In the genomic region with DNA sequence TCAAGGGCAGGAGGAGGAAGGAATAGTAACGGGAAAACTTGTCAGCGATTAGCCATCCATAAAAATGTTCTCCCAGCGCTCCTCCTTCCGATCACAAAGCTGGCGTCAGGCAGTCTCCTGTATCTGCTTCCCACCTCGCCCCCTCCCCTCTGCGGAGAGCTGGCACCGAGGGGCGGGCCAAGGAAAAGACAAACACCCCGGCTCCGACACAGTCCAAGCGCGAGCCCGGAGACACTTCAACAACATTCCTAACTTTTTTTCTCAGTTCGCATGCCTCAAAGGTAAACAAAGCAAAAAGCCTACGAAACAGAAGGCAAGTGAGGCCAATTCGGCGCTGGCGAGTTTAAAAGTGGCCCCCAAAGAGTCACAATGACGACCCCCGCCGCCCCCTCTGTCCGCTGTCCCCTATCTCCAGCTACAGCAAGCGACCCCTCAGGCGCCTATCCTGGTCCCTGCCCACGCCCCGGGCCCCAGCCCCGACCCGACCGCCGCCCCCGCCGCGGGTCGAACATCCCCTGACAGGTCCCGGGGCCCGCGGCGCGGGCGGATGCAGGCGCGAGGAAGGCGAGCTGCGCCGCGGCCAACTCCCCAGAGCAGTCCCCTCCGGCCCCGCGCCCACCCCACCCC, we compare ENCODE assay signal across 9 cellular contexts. TPM values are rescaled to one million over a fixed set of nuclear protein-coding genes. Genes with fewer than 3 reads are reported as not detected.
DNase-seq lines count a peak whose midpoint lies in the region; ATAC-seq and TF ChIP-seq lines count a peak whose summit lies in the region.
"Had no signal": no experiment of that assay in that cellular context is flagged by ENCODE, and none has a peak within 500 bp of the region (broad histone marks: within the 10 kb centered on the region; RNA-seq: fewer than 3 reads in every experiment).

No MANE protein-coding gene starts in this region.

- no peaks in the 10 kb centered on the region for H3K79me2 ChIP-seq in SU-DHL-6 (ENCODE audit: insufficient read depth, low read length)

- no peaks in the 10 kb centered on the region for H3K4me1 Mint-ChIP-seq in natural killer cell

- H3K27me3 ChIP-seq in HL-60 (ENCODE audit: insufficient read depth, poor library complexity, severe bottlenecking) (peaks cover 29% of the 10 kb centered on the region), SU-DHL-6 (ENCODE audit: low read length) (no peaks in the 10 kb centered on the region)

- peaks cover 44 to 72% of the 10 kb centered on the region in 2 donors for H3K27me3 Mint-ChIP-seq in natural killer cell (ENCODE audit: low read depth in 2 of 2)

- H3K27ac ChIP-seq in HL-60 (replicated peaks), result no peak overlapping the region
- H3K27ac ChIP-seq in SU-DHL-6 (ENCODE audit: low read depth, low read length), result no peak overlapping the region

- no peak for TF ChIP-seq CTCF in HL-60 (IDR thresholded peaks at IDR 0.05; ENCODE audit: insufficient read depth, low read length)
- no peak for TF ChIP-seq CTCF in SU-DHL-6 (IDR thresholded peaks at IDR 0.05; ENCODE audit: insufficient read depth, low read length, poor library complexity, severe bottlenecking)
- TF ChIP-seq CTCF in fibroblast of mammary gland (conservative IDR thresholded peaks at IDR 0.05; ENCODE audit: control insufficient read depth, insufficient read depth, low read depth, low read length), result no peak
- TF ChIP-seq CTCF in natural killer cell (IDR thresholded peaks at IDR 0.05), result no peak

- peak; percentile 54 to 59 for DNase-seq in NCI-H524 (lab: John Stamatoyannopoulos, UW)
- DNase-seq in NCI-H524 treated with DMSO at 0.1 percent for 48 hours (lab: John Stamatoyannopoulos, UW), result no peak
- DNase-seq in HL-60 (ENCODE audit: low read depth in 1 of 2, low spot score in 1 of 2), result no peak
- DNase-seq in fibroblast of mammary gland (ENCODE audit: low read depth), result peak; percentile 11
- no peak for DNase-seq in natural killer cell
- no peak for DNase-seq in SIG-M5 (lab: John Stamatoyannopoulos, UW)
- DNase-seq in stimulated activated CD4-positive, alpha-beta T cell treated with anti-CD3 and anti-CD28 coated beads, Interleukin-2, amount 100 ng/mL, for 48 hours, result no peak
- DNase-seq: DND-41 had no signal

- H3F3A ChIP-seq in SU-DHL-6 (ENCODE audit: insufficient read depth), result no peaks in the 10 kb centered on the region

- H3K4me3 Mint-ChIP-seq in natural killer cell, result peak overlapping the region; percentile 37

- peak overlapping the region; percentile 16 for H3K4me2 ChIP-seq in SU-DHL-6 (ENCODE audit: low read depth, low read length, poor library complexity, severe bottlenecking)

- intact Hi-C loops in natural killer cell (cut with micrococcal nuclease), result no loop called here

- H2AFZ ChIP-seq in SU-DHL-6 (ENCODE audit: low read depth, low read length, severe bottlenecking), result no peak overlapping the region

- H3K27ac Mint-ChIP-seq in natural killer cell, result no peak overlapping the region

- no peak overlapping the region; the same call in 1 of the 2 replicates for H3K9ac ChIP-seq in SU-DHL-6 (ENCODE audit: low read length)

- no peaks in the 10 kb centered on the region for H3K36me3 ChIP-seq in SU-DHL-6 (ENCODE audit: low read length)

- no peaks in the 10 kb centered on the region for H3K36me3 Mint-ChIP-seq in natural killer cell

- no peaks in the 10 kb centered on the region for H4K20me1 ChIP-seq in SU-DHL-6 (ENCODE audit: low read depth, low read length)

- no peaks in the 10 kb centered on the region for H3K9me3 ChIP-seq in SU-DHL-6 (ENCODE audit: insufficient read depth, low read length)

- H3K9me3 Mint-ChIP-seq in natural killer cell, result no peaks in the 10 kb centered on the region

- peak in 1 of 3 donors; percentile 8 for ATAC-seq in natural killer cell

- H3K4me3 ChIP-seq in HL-60 (replicated peaks; ENCODE audit: insufficient read depth, low read length) (peak overlapping the region; percentile 39), SU-DHL-6 (ENCODE audit: insufficient read depth, low read length, poor library complexity, severe bottlenecking) (peak overlapping the region; percentile 13), fibroblast of mammary gland (ENCODE audit: control insufficient read depth, low read depth, low read length) (peak overlapping the region; percentile 70)

- H3K9me2 ChIP-seq in SU-DHL-6 (replicated peaks; ENCODE audit: insufficient read depth, low read length), result no peaks in the 10 kb centered on the region

RNA-seq across cellular contexts. Expression of gene SMAD9, which starts 0.7 kb away (rescaled TPM):
- total RNA-seq in natural killer cell, result not detected

Comparison
In these comparisons a context has a peak if more than half of its experiments do, and no peak if none do; other contexts are left out.
1. DNase-seq: peak in NCI-H524 (2 of 2) and fibroblast of mammary gland (single experiment); none in NCI-H524 treated with DMSO at 0.1 percent for 48 hours (single experiment), HL-60 (0 of 2), natural killer cell (single experiment), SIG-M5 (single experiment) and stimulated activated CD4-positive, alpha-beta T cell treated with anti-CD3 and anti-CD28 coated beads, Interleukin-2, amount 100 ng/mL, for 48 hours (0 of 2).
2. H3K4me3 ChIP-seq: peak in every context shown above with its lines; median percentile 70 in fibroblast of mammary gland; 39 in HL-60; 13 in SU-DHL-6.